Comparison of ENCODE assay signal across 8 cellular contexts in the genomic region with DNA sequence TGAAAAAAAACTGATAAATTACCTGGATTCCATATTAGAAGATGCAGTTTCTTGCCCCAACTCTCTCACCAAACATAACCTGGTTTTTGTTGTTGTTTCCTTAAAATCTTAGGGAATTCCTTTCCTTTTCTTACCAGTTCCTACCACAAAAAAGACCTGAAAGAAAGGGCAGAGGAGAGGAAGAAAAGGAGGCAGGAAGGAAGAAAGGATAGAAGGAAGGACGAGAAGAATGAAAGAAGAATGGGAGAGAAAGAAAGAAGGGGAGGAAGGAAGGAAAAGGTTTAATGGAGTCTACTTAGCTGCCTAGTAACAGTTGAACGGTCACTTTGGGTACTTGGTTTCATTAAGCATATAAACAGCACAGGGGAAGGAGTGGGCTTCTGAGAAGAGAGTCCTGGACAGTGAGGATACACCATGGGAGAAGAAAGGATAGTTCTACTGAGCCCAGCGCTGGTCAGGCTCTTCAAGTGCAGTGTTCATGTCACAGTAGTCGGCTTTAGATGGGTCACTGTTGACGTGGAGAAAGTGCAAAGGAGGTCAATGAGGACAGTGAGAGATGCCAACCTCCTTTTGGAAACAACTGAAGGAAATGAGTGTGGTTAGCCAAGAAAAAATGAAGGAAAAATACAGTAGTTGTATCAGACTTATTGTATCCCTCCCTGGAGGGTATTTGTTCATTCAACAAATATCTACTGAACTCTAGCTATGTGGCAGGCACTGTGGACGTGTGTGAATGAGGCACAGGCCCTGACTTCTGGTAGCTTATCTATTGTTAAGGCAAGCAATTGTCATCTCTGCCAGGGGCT. TPM values are rescaled to one million over a fixed set of nuclear protein-coding genes. Genes with fewer than 3 reads are reported as not detected.
DNase-seq lines count a peak whose midpoint lies in the region; ATAC-seq lines count a peak whose summit lies in the region.

No MANE protein-coding gene starts in this region.

- H3K9ac ChIP-seq in iPS-18a (ENCODE audit: low read length), result no peak overlapping the region
- H3K9ac ChIP-seq in subcutaneous abdominal adipose tissue (ENCODE audit: low read length in 5 of 5), result peak overlapping the region; percentile 8 to 86 (median 65)

- ATAC-seq in GM19328 (IDR thresholded peaks at IDR 0.05; ENCODE audit: unreplicated experiment), result no peak
- no peak for ATAC-seq in GM18861 (IDR thresholded peaks at IDR 0.05; ENCODE audit: unreplicated experiment)

- intact Hi-C loops in activated T-helper 1 cell treated with anti-CD3 and anti-CD28 coated beads, Interleukin-12 subunit alpha, Interleukin-12 subunit beta, Interleukin-2, Interleukin-4 antibody, amounts not matched to agents 30 ng/mL and 10 ng/mL and 1 ng/mL, durations not matched to agents 14 hours and 24 hours and 36 hours (cut with micrococcal nuclease), result loop anchor here (1.0 to 10.0 kb wide), 6 partner anchors 26 to 1479 kb away; partner anchors contain the start of genes CLOCK, FIP1L1 and SRD5A3

- H3K36me3 ChIP-seq in iPS-18a (ENCODE audit: control insufficient read depth, low read depth, low read length), result no peaks in the 10 kb centered on the region
- no peaks in the 10 kb centered on the region for H3K36me3 ChIP-seq in subcutaneous abdominal adipose tissue (ENCODE audit: control insufficient read depth in 5 of 5, insufficient read depth in 5 of 5, low read length in 5 of 5)

- H3K4me3 Mint-ChIP-seq in activated T-helper 1 cell treated with anti-CD3 and anti-CD28 coated beads, Interleukin-12 subunit alpha, Interleukin-12 subunit beta, Interleukin-2, Interleukin-4 antibody, amounts not matched to agents 30 ng/mL and 10 ng/mL and 1 ng/mL, durations not matched to agents 14 hours and 24 hours and 36 hours, result peak overlapping the region; percentile 77

- H3K4me1 ChIP-seq in iPS-18a (ENCODE audit: control insufficient read depth, low read depth, low read length) (peaks cover 26% of the 10 kb centered on the region), subcutaneous abdominal adipose tissue (ENCODE audit: control insufficient read depth in 5 of 5, insufficient read depth in 5 of 5, low read length in 5 of 5) (peaks cover 12 to 48% (median 45%) of the 10 kb centered on the region in 5 donors)

- H3K27ac ChIP-seq in iPS-18a (ENCODE audit: low read length) (no peak overlapping the region), subcutaneous abdominal adipose tissue (ENCODE audit: low read depth, low read length) (peak overlapping the region; percentile 92)

- peaks cover 37% of the 10 kb centered on the region for H3K4me1 Mint-ChIP-seq in activated T-helper 1 cell treated with anti-CD3 and anti-CD28 coated beads, Interleukin-12 subunit alpha, Interleukin-12 subunit beta, Interleukin-2, Interleukin-4 antibody, amounts not matched to agents 30 ng/mL and 10 ng/mL and 1 ng/mL, durations not matched to agents 14 hours and 24 hours and 36 hours (ENCODE audit: low read depth)

- H3K9me3 Mint-ChIP-seq in activated T-helper 1 cell treated with anti-CD3 and anti-CD28 coated beads, Interleukin-12 subunit alpha, Interleukin-12 subunit beta, Interleukin-2, Interleukin-4 antibody, amounts not matched to agents 30 ng/mL and 10 ng/mL and 1 ng/mL, durations not matched to agents 14 hours and 24 hours and 36 hours, result no peaks in the 10 kb centered on the region

- H3K27me3 Mint-ChIP-seq in activated T-helper 1 cell treated with anti-CD3 and anti-CD28 coated beads, Interleukin-12 subunit alpha, Interleukin-12 subunit beta, Interleukin-2, Interleukin-4 antibody, amounts not matched to agents 30 ng/mL and 10 ng/mL and 1 ng/mL, durations not matched to agents 14 hours and 24 hours and 36 hours (ENCODE audit: insufficient read depth), result no peaks in the 10 kb centered on the region

- no peaks in the 10 kb centered on the region for H3K9me3 ChIP-seq in iPS-18a (ENCODE audit: control insufficient read depth, low read depth, low read length)
- peaks cover 0 to 4% (median 0%) of the 10 kb centered on the region in 5 donors for H3K9me3 ChIP-seq in subcutaneous abdominal adipose tissue (ENCODE audit: control insufficient read depth in 5 of 5, low read length in 5 of 5)

- H3K36me3 Mint-ChIP-seq in activated T-helper 1 cell treated with anti-CD3 and anti-CD28 coated beads, Interleukin-12 subunit alpha, Interleukin-12 subunit beta, Interleukin-2, Interleukin-4 antibody, amounts not matched to agents 30 ng/mL and 10 ng/mL and 1 ng/mL, durations not matched to agents 14 hours and 24 hours and 36 hours (ENCODE audit: low read depth), result peaks cover 7% of the 10 kb centered on the region

- H3K27me3 ChIP-seq in iPS-18a (ENCODE audit: control insufficient read depth, insufficient read depth, low read length) (peaks cover 7% of the 10 kb centered on the region), subcutaneous abdominal adipose tissue (ENCODE audit: control insufficient read depth in 5 of 5, insufficient read depth in 4 of 5, low read length in 5 of 5) (no peaks in the 10 kb centered on the region)

- H3K27ac Mint-ChIP-seq in activated T-helper 1 cell treated with anti-CD3 and anti-CD28 coated beads, Interleukin-12 subunit alpha, Interleukin-12 subunit beta, Interleukin-2, Interleukin-4 antibody, amounts not matched to agents 30 ng/mL and 10 ng/mL and 1 ng/mL, durations not matched to agents 14 hours and 24 hours and 36 hours, result peak overlapping the region; percentile 84

- peak overlapping the region; percentile 87 for H3K4me3 ChIP-seq in iPS-18a (ENCODE audit: low read length)
- peak overlapping the region; percentile 65 to 87 (median 79) for H3K4me3 ChIP-seq in subcutaneous abdominal adipose tissue (ENCODE audit: low read depth in 1 of 5, low read length in 5 of 5)

- DNase-seq in NCI-H748 (lab: John Stamatoyannopoulos, UW; ENCODE audit: unreplicated experiment), result peak; percentile 7
- no peak for DNase-seq in NCI-H748 treated with DMSO at 0.1 percent for 48 hours (lab: John Stamatoyannopoulos, UW)
- no peak for DNase-seq in activated T-helper 1 cell treated with anti-CD3 and anti-CD28 coated beads, Interleukin-12 subunit alpha, Interleukin-12 subunit beta, Interleukin-2, Interleukin-4 antibody, amounts not matched to agents 30 ng/mL and 10 ng/mL and 1 ng/mL, durations not matched to agents 14 hours and 24 hours and 36 hours (ENCODE audit: low spot score)
- no peak for DNase-seq in globus pallidus (ENCODE audit: low spot score)

RNA-seq across cellular contexts. Expression of gene CHIC2, which starts 1.1 kb away (rescaled TPM):
- 19.1 and 20.3 TPM in 2 replicates for total RNA-seq in activated T-helper 1 cell treated with anti-CD3 and anti-CD28 coated beads, Interleukin-12 subunit alpha, Interleukin-12 subunit beta, Interleukin-2, Interleukin-4 antibody, amounts not matched to agents 30 ng/mL and 10 ng/mL and 1 ng/mL, durations not matched to agents 14 hours and 24 hours and 36 hours

RNA-seq across cellular contexts. Expression of gene GSX2, which starts 34.5 kb away (rescaled TPM):
- not detected in 2 replicates for total RNA-seq in activated T-helper 1 cell treated with anti-CD3 and anti-CD28 coated beads, Interleukin-12 subunit alpha, Interleukin-12 subunit beta, Interleukin-2, Interleukin-4 antibody, amounts not matched to agents 30 ng/mL and 10 ng/mL and 1 ng/mL, durations not matched to agents 14 hours and 24 hours and 36 hours
